In genomic region chr12:50074936-50075807, GRCh38 we compare ENCODE assay signal across 1 cellular context.
A peak's percentile ranks its signal among the peaks of the same experiment; 100 is the strongest.
TF ChIP-seq lines count a peak whose summit lies in the region.

No MANE protein-coding gene starts in this region.

TF ChIP-seq in HepG2, 621 proteins besides CTCF, POLR2A, EP300 and RAD21 (continued from another document and continues in another):
- TF ChIP-seq ZNF256 (CRISPR knock-in tag; conservative IDR thresholded peaks at IDR 0.05) = 0 out of 2 replicates have a peak, but pooled peaks have one; percentile 36
- no peak for TF ChIP-seq ZNF713 (CRISPR knock-in tag; IDR thresholded peaks at IDR 0.05)
- no peak for TF ChIP-seq RORA (CRISPR knock-in tag; IDR thresholded peaks at IDR 0.05)
- no peak for TF ChIP-seq SUZ12 (IDR thresholded peaks at IDR 0.05; ENCODE audit: low read depth, low read length)
- TF ChIP-seq MED8 (CRISPR knock-in tag; IDR thresholded peaks at IDR 0.05; ENCODE audit: insufficient replicate concordance) = no peak
- TF ChIP-seq HOMEZ (CRISPR knock-in tag; IDR thresholded peaks at IDR 0.05; ENCODE audit: low read depth) = no peak
- TF ChIP-seq PHF21A (CRISPR knock-in tag; IDR thresholded peaks at IDR 0.05) = no peak
- no peak for TF ChIP-seq FOXO1 (CRISPR knock-in tag; IDR thresholded peaks at IDR 0.05)
- no peak for TF ChIP-seq FOXO4 (CRISPR knock-in tag; conservative IDR thresholded peaks at IDR 0.05)
- no peak for TF ChIP-seq ISX (CRISPR knock-in tag; conservative IDR thresholded peaks at IDR 0.05)
- TF ChIP-seq GATAD1 (CRISPR knock-in tag; IDR thresholded peaks at IDR 0.05) = peak; percentile 66
- TF ChIP-seq DR1 (CRISPR knock-in tag; IDR thresholded peaks at IDR 0.05) = no peak
- TF ChIP-seq NPAS2 (CRISPR knock-in tag; IDR thresholded peaks at IDR 0.05; ENCODE audit: borderline replicate concordance) = no peak
- TF ChIP-seq PITX1 (CRISPR knock-in tag; IDR thresholded peaks at IDR 0.05) = peak; percentile 85
- no peak for TF ChIP-seq GPBP1L1 (CRISPR knock-in tag; IDR thresholded peaks at IDR 0.05)
- no peak for TF ChIP-seq ZNF616 (CRISPR knock-in tag; IDR thresholded peaks at IDR 0.05; ENCODE audit: low read depth)
- TF ChIP-seq POLR2AphosphoS2 (IDR thresholded peaks at IDR 0.05; ENCODE audit: low read depth, low read length) = no peak
- no peak for TF ChIP-seq ZNF776 (CRISPR knock-in tag; IDR thresholded peaks at IDR 0.05)
- peak; percentile 64 for TF ChIP-seq ESRRA (CRISPR knock-in tag; IDR thresholded peaks at IDR 0.05; ENCODE audit: low read depth)
- no peak for TF ChIP-seq RNF2 (conservative IDR thresholded peaks at IDR 0.05; ENCODE audit: low read depth)
- no peak for TF ChIP-seq SOX6 (IDR thresholded peaks at IDR 0.05)
- TF ChIP-seq SOX6 (CRISPR knock-in tag; IDR thresholded peaks at IDR 0.05) = peak; percentile 46
- TF ChIP-seq ZNF510 (CRISPR knock-in tag; IDR thresholded peaks at IDR 0.05; ENCODE audit: low read depth) = 0 out of 2 replicates have a peak, but pooled peaks have one; percentile 33
- no peak for TF ChIP-seq ZNF773 (CRISPR knock-in tag; IDR thresholded peaks at IDR 0.05; ENCODE audit: borderline replicate concordance)
- TF ChIP-seq KMT2B (CRISPR knock-in tag; IDR thresholded peaks at IDR 0.05) = no peak
- TF ChIP-seq RBAK (CRISPR knock-in tag; IDR thresholded peaks at IDR 0.05) = no peak
- no peak for TF ChIP-seq KDM5A (IDR thresholded peaks at IDR 0.05; ENCODE audit: borderline replicate concordance, low read length)
- 0 out of 2 replicates have a peak, but pooled peaks have one; percentile 63 for TF ChIP-seq ZNF160 (CRISPR knock-in tag; IDR thresholded peaks at IDR 0.05)
- TF ChIP-seq ATRX (CRISPR knock-in tag; IDR thresholded peaks at IDR 0.05; ENCODE audit: borderline replicate concordance) = no peak
- no peak for TF ChIP-seq HNRNPLL (IDR thresholded peaks at IDR 0.05; ENCODE audit: low read depth, low read length, poor library complexity, severe bottlenecking)
- no peak for TF ChIP-seq MLXIP (CRISPR knock-in tag; IDR thresholded peaks at IDR 0.05; ENCODE audit: borderline replicate concordance)
- TF ChIP-seq RBM39 (IDR thresholded peaks at IDR 0.05; ENCODE audit: low read depth, low read length, poor library complexity, severe bottlenecking) = no peak
- 0 out of 2 replicates have a peak, but pooled peaks have one; percentile 76 for TF ChIP-seq TBP (CRISPR knock-in tag; IDR thresholded peaks at IDR 0.05)
- no peak for TF ChIP-seq ETS1 (CRISPR knock-in tag; IDR thresholded peaks at IDR 0.05)
- peak; percentile 15; the same call in 1 of the 2 replicates for TF ChIP-seq ERF (CRISPR knock-in tag; IDR thresholded peaks at IDR 0.05)
- no peak for TF ChIP-seq ZNF761 (CRISPR knock-in tag; conservative IDR thresholded peaks at IDR 0.05)
- TF ChIP-seq FOXK2 (IDR thresholded peaks at IDR 0.05) = no peak
- no peak for TF ChIP-seq ZNF572 (CRISPR knock-in tag; IDR thresholded peaks at IDR 0.05)
- no peak for TF ChIP-seq NR3C1 (CRISPR knock-in tag; IDR thresholded peaks at IDR 0.05)
- TF ChIP-seq ATM (IDR thresholded peaks at IDR 0.05; ENCODE audit: borderline replicate concordance) = no peak
- no peak for TF ChIP-seq NCOA1 (CRISPR knock-in tag; IDR thresholded peaks at IDR 0.05)
- no peak for TF ChIP-seq PTBP1 (IDR thresholded peaks at IDR 0.05; ENCODE audit: low read depth, low read length, poor library complexity, severe bottlenecking)
- TF ChIP-seq ZNF333 (CRISPR knock-in tag; IDR thresholded peaks at IDR 0.05; ENCODE audit: borderline replicate concordance) = no peak
- TF ChIP-seq ZNF589 (CRISPR knock-in tag; conservative IDR thresholded peaks at IDR 0.05) = no peak
- TF ChIP-seq RERE (CRISPR knock-in tag; IDR thresholded peaks at IDR 0.05; ENCODE audit: low read depth) = no peak
- TF ChIP-seq ZNF556 (CRISPR knock-in tag; IDR thresholded peaks at IDR 0.05; ENCODE audit: borderline replicate concordance) = no peak; the same call in 1 of the 2 replicates
- no peak for TF ChIP-seq IRX3 (CRISPR knock-in tag; IDR thresholded peaks at IDR 0.05; ENCODE audit: borderline replicate concordance, low read depth)
- no peak for TF ChIP-seq ZNF121 (CRISPR knock-in tag; IDR thresholded peaks at IDR 0.05)
- TF ChIP-seq NFE2L2 (IDR thresholded peaks at IDR 0.05; ENCODE audit: low read length) = no peak
- TF ChIP-seq ZFX (CRISPR knock-in tag; IDR thresholded peaks at IDR 0.05; ENCODE audit: low read depth) = peak; percentile 80
- TF ChIP-seq ZNF280B (CRISPR knock-in tag; IDR thresholded peaks at IDR 0.05; ENCODE audit: borderline replicate concordance) = no peak; the same call in 1 of the 2 replicates
- no peak for TF ChIP-seq ZFP1 (CRISPR knock-in tag; IDR thresholded peaks at IDR 0.05)
- no peak for TF ChIP-seq SYNCRIP (IDR thresholded peaks at IDR 0.05; ENCODE audit: insufficient read depth, low read depth, low read length)
- TF ChIP-seq CCAR2 (optimal IDR thresholded peaks at IDR 0.05; ENCODE audit: low read depth, low read length) = no peak
- TF ChIP-seq ZMYM2 (CRISPR knock-in tag; IDR thresholded peaks at IDR 0.05) = no peak
- no peak for TF ChIP-seq FIP1L1 (IDR thresholded peaks at IDR 0.05; ENCODE audit: borderline replicate concordance, insufficient read depth, low read depth, low read length)
- peak; percentile 67; the same call in 1 of the 2 replicates for TF ChIP-seq ZBTB25 (CRISPR knock-in tag; IDR thresholded peaks at IDR 0.05)
- TF ChIP-seq GABPB1 (CRISPR knock-in tag; IDR thresholded peaks at IDR 0.05) = peak; percentile 50
- TF ChIP-seq KMT2A (CRISPR knock-in tag; IDR thresholded peaks at IDR 0.05) = 0 out of 2 replicates have a peak, but pooled peaks have one; percentile 48
- TF ChIP-seq HDAC2 (CRISPR knock-in tag; IDR thresholded peaks at IDR 0.05) = no peak
- no peak for TF ChIP-seq HNRNPUL1 (IDR thresholded peaks at IDR 0.05; ENCODE audit: low read depth, low read length)
